In genomic region chr11:15650105-15650938, GRCh38 we compare ENCODE assay signal across 8 cellular contexts.
DNase-seq lines count a peak whose midpoint lies in the region; ATAC-seq and TF ChIP-seq lines count a peak whose summit lies in the region.

No MANE protein-coding gene starts in this region.

- intact Hi-C loops in left colon (cut with DNase I, micrococcal nuclease) = no loop called here

- TF ChIP-seq CTCF in AG09319 (IDR thresholded peaks at IDR 0.05; ENCODE audit: low read depth, low read length) (peak; percentile 96), coronary artery (IDR thresholded peaks at IDR 0.05) (peak; percentile 95)

- peak overlapping the region; percentile 83 to 88 for H3K27ac ChIP-seq in coronary artery

- peak; percentile 84 for DNase-seq in AG09319 (ENCODE audit: extremely low read depth, low read depth)
- DNase-seq in NCI-H2227 treated with DMSO at 0.1 percent for 48 hours (lab: John Stamatoyannopoulos, UW) = peak; percentile 89
- peak; percentile 60 to 66 for DNase-seq in activated CD4-positive, alpha-beta T cell treated with anti-CD3 and anti-CD28 coated beads for 24 hours (ENCODE audit: low read depth in 2 of 2)
- DNase-seq in coronary artery (ENCODE audit: low spot score) = peak; percentile 94
- peak; percentile 90 to 93 for DNase-seq in left colon
- peak; percentile 28 to 61 (median 56) for DNase-seq in stimulated activated CD4-positive, alpha-beta T cell treated with anti-CD3 and anti-CD28 coated beads, Interleukin-1b, Interleukin-23, amount 100 ng/mL, for 24 hours (ENCODE audit: low read depth in 4 of 4, low spot score in 1 of 4)

- H3K4me3 ChIP-seq in coronary artery = peak overlapping the region; percentile 73

- peak; percentile 90 for ATAC-seq in GM18870 (IDR thresholded peaks at IDR 0.05; ENCODE audit: unreplicated experiment)
- ATAC-seq in HG03135 (IDR thresholded peaks at IDR 0.05; ENCODE audit: unreplicated experiment) = peak; percentile 99
- ATAC-seq in left colon = peak; percentile 95

Comparison
In these comparisons a context has a peak if more than half of its experiments do, and no peak if none do; other contexts are left out.
1. Peak in every context shown above with its lines: DNase-seq, ATAC-seq, H3K4me3 ChIP-seq and H3K27ac ChIP-seq.